In the genomic region with DNA sequence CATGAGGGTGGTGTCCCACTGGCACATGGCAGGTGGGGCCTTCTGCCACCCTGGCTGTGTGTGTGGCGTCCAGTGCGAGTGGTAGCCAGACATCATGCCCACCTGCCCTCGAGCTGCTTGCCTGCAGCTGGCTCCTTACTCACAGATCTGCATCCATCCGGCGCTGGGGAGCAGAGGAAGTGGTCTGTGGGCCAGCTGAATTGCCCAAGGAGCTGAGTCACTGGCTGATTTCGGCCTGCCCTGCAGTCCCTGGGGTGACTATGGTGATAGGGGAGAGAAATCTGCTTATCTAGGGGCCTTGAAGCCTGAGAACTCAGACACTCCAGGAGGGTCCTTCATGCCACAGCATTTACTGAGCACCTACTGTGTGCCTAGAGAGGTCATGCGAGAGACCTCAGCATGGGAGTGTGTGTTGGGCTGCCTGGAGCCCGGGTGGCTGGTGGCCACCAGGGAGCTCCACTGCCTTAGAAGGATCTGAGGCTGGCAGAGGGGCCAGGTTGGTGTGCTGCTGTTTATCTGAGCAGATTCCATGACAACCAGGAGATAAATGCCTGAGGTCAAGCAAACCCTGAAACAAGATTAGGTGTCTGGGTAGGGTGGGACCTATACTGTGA, we compare ENCODE assay signal across 8 cellular contexts. TPM values are rescaled to one million over a fixed set of nuclear protein-coding genes. Genes with fewer than 3 reads are reported as not detected.
A peak's percentile ranks its signal among the peaks of the same experiment; 100 is the strongest.
DNase-seq lines count a peak whose midpoint lies in the region; ATAC-seq and TF ChIP-seq lines count a peak whose summit lies in the region.

No MANE protein-coding gene starts in this region.

- TF ChIP-seq CTCF in GM12875 (IDR thresholded peaks at IDR 0.05; ENCODE audit: borderline replicate concordance, insufficient read depth, low read depth, low read length): peak; percentile 58

- H3K9me3 Mint-ChIP-seq in naive thymus-derived CD8-positive, alpha-beta T cell: no peaks in the 10 kb centered on the region

- peak overlapping the region; percentile 95 to 100 (median 98) for H3K27ac Mint-ChIP-seq in naive thymus-derived CD8-positive, alpha-beta T cell

- H3K4me3 ChIP-seq in GM12875 (ENCODE audit: low read depth, low read length) (peak overlapping the region; percentile 38), esophagus (ENCODE audit: low read depth in 1 of 2, low read length in 2 of 2) (no peak overlapping the region), urinary bladder (ENCODE audit: low read depth, low read length) (no peak overlapping the region)

- H3K4me1 Mint-ChIP-seq in naive thymus-derived CD8-positive, alpha-beta T cell: peaks cover 51 to 100% (median 98%) of the 10 kb centered on the region in 4 donors

- H3K27me3 Mint-ChIP-seq in naive thymus-derived CD8-positive, alpha-beta T cell: no peaks in the 10 kb centered on the region

- peaks cover 0 to 21% (median 10%) of the 10 kb centered on the region in 3 donors for H3K36me3 Mint-ChIP-seq in naive thymus-derived CD8-positive, alpha-beta T cell

- H3K4me3 Mint-ChIP-seq in naive thymus-derived CD8-positive, alpha-beta T cell: peak overlapping the region; percentile 62 to 90 (median 84)

- H3K9me3 ChIP-seq in esophagus (ENCODE audit: control insufficient read depth in 2 of 2, insufficient read depth in 1 of 2, low read depth in 1 of 2, low read length in 1 of 2): no peaks in the 10 kb centered on the region

- H3K4me1 ChIP-seq in esophagus (ENCODE audit: control insufficient read depth in 2 of 2, insufficient read depth in 2 of 2, low read length in 1 of 2): peaks cover 20 to 33% of the 10 kb centered on the region in 2 donors
- peaks cover 11% of the 10 kb centered on the region for H3K4me1 ChIP-seq in urinary bladder (ENCODE audit: insufficient read depth)

- POLR2A ChIA-PET in naive thymus-derived CD8-positive, alpha-beta T cell (lab: Charles Lee): interaction anchor here (0.9 to 12.3 kb wide), 14 partner anchors 10 to 130 kb away, joined by 3 to 274 read pairs (median 10); a partner anchor contains a TSS

- H3K27me3 ChIP-seq in esophagus (ENCODE audit: control insufficient read depth in 1 of 2, insufficient read depth in 2 of 2, low read length in 2 of 2): no peaks in the 10 kb centered on the region

- peak; percentile 31 for ATAC-seq in HG02610 (IDR thresholded peaks at IDR 0.05; ENCODE audit: unreplicated experiment)
- ATAC-seq in naive thymus-derived CD8-positive, alpha-beta T cell: peak; percentile 31 to 40

- H3K36me3 ChIP-seq in esophagus (ENCODE audit: control insufficient read depth in 2 of 2, insufficient read depth in 2 of 2, low read length in 1 of 2) (no peaks in the 10 kb centered on the region), urinary bladder (ENCODE audit: insufficient read depth) (no peaks in the 10 kb centered on the region)

- DNase-seq in NCI-H460 (ENCODE audit: extremely low read depth, low read depth) (peak; percentile 26), NCI-H1436 (lab: John Stamatoyannopoulos, UW) (no peak)
- DNase-seq in activated CD8-positive, alpha-beta memory T cell treated with anti-CD3 and anti-CD28 coated beads for 24 hours: peak; percentile 83
- peak in 5 of 10 donors; percentile 31 to 59 (median 36) for DNase-seq in naive thymus-derived CD8-positive, alpha-beta T cell

- 36 to 53% methylated on average over 8 of the region's 8 CpGs for WGBS in esophagus, 2 donors
- 66% methylated on average over 8 of the region's 8 CpGs for WGBS in urinary bladder

- peak overlapping the region; percentile 68 to 87 for H3K27ac ChIP-seq in esophagus (ENCODE audit: low read depth in 2 of 2, low read length in 1 of 2)
- H3K27ac ChIP-seq in urinary bladder (ENCODE audit: low read depth): peak overlapping the region; percentile 13

RNA-seq across cellular contexts. Expression of a gene that starts 57.1 kb away (rescaled TPM):
- 16.1 and 19.4 TPM in 2 replicates for total RNA-seq in NCI-H460 (2014; rRNA removed; shearing (Covaris generic))
- polyA plus RNA-seq in NCI-H460 (2014; cell fraction: nucleus; rRNA removed): 21.6 and 31.2 TPM in 2 replicates
- polyA plus RNA-seq in esophagus (1 to 10 TPM; 3.0 to 4.1 TPM), urinary bladder (6.4 TPM)
- total RNA-seq in naive thymus-derived CD8-positive, alpha-beta T cell: 10 to 100 TPM in 1 of 2 experiments, 1 to 10 TPM in 1; 9.9 to 11.1 TPM
- polyA plus RNA-seq in naive thymus-derived CD8-positive, alpha-beta T cell: 1 to 10 TPM; 1.9 to 3.2 (median 2.0) TPM
- total RNA-seq in urinary bladder: 9.3 TPM
